ENCODE assay signal across 1 cellular context in genomic region chr3:123991730-123992588, GRCh38.
TF ChIP-seq lines count a peak whose summit lies in the region.

TSS of gene ROPN1 (minus strand) at chr3:123992124. CDS start at chr3:123980481, 11,643 bp downstream.

TF ChIP-seq in HepG2, 621 proteins besides CTCF, POLR2A, EP300 and RAD21:
- peak; percentile 66; the same call in 1 of the 2 replicates for TF ChIP-seq MYPOP (CRISPR knock-in tag; IDR thresholded peaks at IDR 0.05)
TF ChIP-seq in HepG2: peak in this region for 1; not testable (repeated sequence) for 620.
